Comparison of ENCODE assay signal across 14 cellular contexts in the genomic region with DNA sequence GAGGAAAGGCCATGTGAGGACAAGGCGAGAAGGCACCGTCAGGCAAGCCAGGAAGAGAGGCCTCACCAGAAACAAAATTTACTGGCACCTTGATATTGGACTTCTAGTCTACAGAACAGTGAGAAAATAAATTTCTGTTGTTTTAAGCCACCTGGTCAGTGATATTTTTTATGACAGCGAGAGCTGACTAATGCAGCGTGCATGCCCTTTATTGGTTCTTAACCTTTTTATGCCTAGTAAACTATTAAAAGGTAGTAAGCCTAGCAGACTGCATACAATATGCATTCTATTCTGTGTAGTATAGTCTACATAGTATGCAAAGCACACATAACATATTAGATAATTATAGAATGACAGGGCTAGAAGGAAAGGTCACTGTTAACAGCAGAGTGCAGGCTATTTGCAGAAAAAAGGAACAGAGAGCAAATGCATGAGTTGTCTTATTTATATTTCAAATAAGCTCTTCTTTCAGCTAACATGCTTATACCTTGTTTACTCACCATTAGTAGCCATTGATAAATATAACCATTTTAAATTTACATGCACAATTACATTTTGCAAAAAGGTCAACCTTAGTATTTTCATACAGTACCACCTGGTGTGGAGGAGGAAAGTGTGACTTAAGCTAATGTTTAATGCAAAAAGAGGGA. TPM values are rescaled to one million over a fixed set of nuclear protein-coding genes. Genes with fewer than 3 reads are reported as not detected.
A peak's percentile ranks its signal among the peaks of the same experiment; 100 is the strongest.
DNase-seq lines count a peak whose midpoint lies in the region; ATAC-seq and TF ChIP-seq lines count a peak whose summit lies in the region.
"Had no signal": no experiment of that assay in that cellular context is flagged by ENCODE, and none has a peak within 500 bp of the region (broad histone marks: within the 10 kb centered on the region; RNA-seq: fewer than 3 reads in every experiment).

No MANE protein-coding gene starts in this region.

- DNase-seq in mesenchymal stem cell, result no peak
- DNase-seq in SIG-M5 (lab: John Stamatoyannopoulos, UW), result no peak
- no peak for DNase-seq in RPMI8226
- no peak for DNase-seq in NCI-H1105 (lab: John Stamatoyannopoulos, UW)
- DNase-seq: activated CD4-positive, alpha-beta T cell treated with anti-CD3 and anti-CD28 coated beads, Interleukin-2, amount 50 U/mL, for 1 hour; DMS153; immature natural killer cell; stimulated activated naive CD4-positive, alpha-beta T cell treated with Interleukin-2 at 50 U/mL for 16 hours; T-helper 17 cell had no signal

- peak; percentile 74 for ATAC-seq in GM18505 (IDR thresholded peaks at IDR 0.05; ENCODE audit: unreplicated experiment)
- peak; percentile 72 for ATAC-seq in HG03432 (IDR thresholded peaks at IDR 0.05; ENCODE audit: unreplicated experiment)
- no peak for ATAC-seq in GM21360 (IDR thresholded peaks at IDR 0.05; ENCODE audit: unreplicated experiment)
- ATAC-seq: T-helper 17 cell had no signal

- H3K9ac ChIP-seq in mesenchymal stem cell (ENCODE audit: low read length), result no peak overlapping the region
- H3K9ac ChIP-seq: KMS-11 had no signal

- no peak overlapping the region for H3K18ac ChIP-seq in mesenchymal stem cell (ENCODE audit: low read depth in 1 of 2, low read length in 2 of 2)

- no peak overlapping the region for H2BK120ac ChIP-seq in mesenchymal stem cell (ENCODE audit: low read depth, low read length)

- H3K36me3 ChIP-seq in HEK293 (ENCODE audit: control insufficient read depth in 2 of 2, insufficient read depth in 1 of 2, low read length in 2 of 2) (no peaks in the 10 kb centered on the region), mesenchymal stem cell (ENCODE audit: control insufficient read depth in 1 of 2, insufficient read depth in 2 of 2, low read depth in 1 of 2, low read length in 2 of 2) (no peaks in the 10 kb centered on the region)

- no peak overlapping the region for H2BK12ac ChIP-seq in mesenchymal stem cell (ENCODE audit: low read length in 2 of 2)

- no peak overlapping the region for H2AK5ac ChIP-seq in mesenchymal stem cell (ENCODE audit: low read length, severe bottlenecking)

- 80% methylated on average over 2 of the region's 4 CpGs for WGBS in mesenchymal stem cell

- peaks cover 4% of the 10 kb centered on the region for H3K4me1 ChIP-seq in HEK293 (ENCODE audit: control insufficient read depth, insufficient read depth, low read length)
- H3K4me1 ChIP-seq in mesenchymal stem cell (ENCODE audit: control insufficient read depth, insufficient read depth, low read depth, low read length), result peaks cover 3% of the 10 kb centered on the region

- H2AFZ ChIP-seq in mesenchymal stem cell (ENCODE audit: low read depth, low read length), result no peak overlapping the region

- H2BK5ac ChIP-seq in mesenchymal stem cell (ENCODE audit: low read depth, low read length, poor library complexity, severe bottlenecking), result no peak overlapping the region

- no peak overlapping the region for H3K4ac ChIP-seq in mesenchymal stem cell (ENCODE audit: low read depth in 1 of 2, low read length in 2 of 2)

- H3K9me3 ChIP-seq in HEK293 (ENCODE audit: control insufficient read depth, insufficient read depth, low read depth, low read length), result no peaks in the 10 kb centered on the region
- H3K9me3 ChIP-seq in mesenchymal stem cell (ENCODE audit: control insufficient read depth, low read length), result no peaks in the 10 kb centered on the region

- CTCF ChIA-PET in HEK293 (lab: Yijun Ruan, JAX), result interaction anchor here (1.4 kb wide), 1 partner anchor 200 kb away, joined by 9 read pairs; no protein-coding TSS in a partner anchor

- no peak overlapping the region for H2BK15ac ChIP-seq in mesenchymal stem cell (ENCODE audit: low read depth, poor library complexity, severe bottlenecking)

- no peak overlapping the region for H4K91ac ChIP-seq in mesenchymal stem cell (ENCODE audit: low read length)

- H4K8ac ChIP-seq in mesenchymal stem cell (ENCODE audit: low read length), result no peak overlapping the region

- H3K23ac ChIP-seq in mesenchymal stem cell (ENCODE audit: low read length in 2 of 2), result no peak overlapping the region

- no peak for TF ChIP-seq POLR2A in GM18505 (IDR thresholded peaks at IDR 0.05; ENCODE audit: borderline replicate concordance, extremely low read depth, insufficient read depth, insufficient read length)

- no peaks in the 10 kb centered on the region for H3K27me3 ChIP-seq in mesenchymal stem cell (ENCODE audit: control insufficient read depth in 1 of 2, insufficient read depth in 1 of 2, low read length in 2 of 2)

- POLR2A ChIA-PET in HEK293 (lab: Yijun Ruan, JAX), result interaction anchor here (1.1 kb wide), 1 partner anchor 26 kb away, joined by 3 read pairs; a partner anchor contains a TSS

- no peak for TF ChIP-seq CTCF in HEK293 (tag by site-specific recombination; IDR thresholded peaks at IDR 0.05)

- H3K4me2 ChIP-seq in mesenchymal stem cell (ENCODE audit: low read length, poor library complexity, severe bottlenecking), result no peak overlapping the region
- H3K4me2 ChIP-seq: KMS-11 had no signal

- H3K4me3 ChIP-seq in HEK293 (ENCODE audit: low read depth, low read length), result no peak overlapping the region
- no peak overlapping the region for H3K4me3 ChIP-seq in mesenchymal stem cell (ENCODE audit: insufficient read depth in 1 of 2, low read depth in 1 of 2, low read length in 2 of 2)

- H3K27ac ChIP-seq in HEK293 (ENCODE audit: extremely low read depth, low read depth, low read length), result no peak overlapping the region
- H3K27ac ChIP-seq in mesenchymal stem cell (ENCODE audit: low read length, poor library complexity, severe bottlenecking), result peak overlapping the region; percentile 41
- H3K27ac ChIP-seq: KMS-11 had no signal

- no peaks in the 10 kb centered on the region for H3K79me1 ChIP-seq in mesenchymal stem cell (replicated peaks; ENCODE audit: low read length, poor library complexity, severe bottlenecking)

- no peak overlapping the region for H3K14ac ChIP-seq in mesenchymal stem cell (ENCODE audit: low read length in 2 of 2)

TF ChIP-seq in HEK293, 187 proteins besides CTCF, POLR2A, EP300 and RAD21:
- TF ChIP-seq ZNF274 (IDR thresholded peaks at IDR 0.05; ENCODE audit: low read length), result no peak
- TF ChIP-seq ZNF274 (tag by site-specific recombination; IDR thresholded peaks at IDR 0.05; ENCODE audit: borderline replicate concordance), result no peak
- TF ChIP-seq FEZF1 (tag by site-specific recombination; IDR thresholded peaks at IDR 0.05), result peak; percentile 66

RNA-seq across cellular contexts. Expression of a gene that starts 25.3 kb away (rescaled TPM):
- 9.6 TPM for polyA plus RNA-seq in mesenchymal stem cell (2013, experiment 1 of 2)
- polyA plus RNA-seq in mesenchymal stem cell (2013, experiment 2 of 2), result 11.5 TPM
